In genomic region chr2:159759577-159759976, GRCh38 we compare ENCODE assay signal across 22 cellular contexts. TPM values are rescaled to one million over a fixed set of nuclear protein-coding genes. Genes with fewer than 3 reads are reported as not detected.
DNase-seq lines count a peak whose midpoint lies in the region; ATAC-seq, FAIRE-seq and TF ChIP-seq lines count a peak whose summit lies in the region.
"Had no signal": no experiment of that assay in that cellular context is flagged by ENCODE, and none has a peak within 500 bp of the region (broad histone marks: within the 10 kb centered on the region; RNA-seq: fewer than 3 reads in every experiment).

No MANE protein-coding gene starts in this region.

- no peak overlapping the region for H3K4me3 ChIP-seq in HepG2 (replicated peaks in 1 of 3; ENCODE audit: insufficient read depth in 1 of 3, low read depth in 2 of 3, low read length in 3 of 3)
- H3K4me3 ChIP-seq in right lobe of liver: no peak overlapping the region
- H3K4me3 ChIP-seq in GM12878: no peak overlapping the region
- H3K4me3 ChIP-seq in lung: no peak overlapping the region
- H3K4me3 ChIP-seq: BLaER1 treated with 17β-estradiol and CSF1 and Interleukin-3, amounts not matched to agents 10 nM and 100 nM; SK-N-MC had no signal

- FAIRE-seq in HepG2 (lab: Jason Lieb, UNC) (no peak), GM12878 (lab: Jason Lieb, UNC) (no peak)
- FAIRE-seq: A204.1, GM12892, RCC 7860 had no signal

- H3K9me3 ChIP-seq in HepG2 (ENCODE audit: low read length) (no peaks in the 10 kb centered on the region), right lobe of liver (no peaks in the 10 kb centered on the region), GM12878 (replicated peaks; ENCODE audit: control insufficient read depth, insufficient read depth, low read length) (no peaks in the 10 kb centered on the region), lung (ENCODE audit: control insufficient read depth in 2 of 2, insufficient read depth in 1 of 2, low read length in 1 of 2) (no peaks in the 10 kb centered on the region)
- H3K9me3 ChIP-seq: BLaER1 treated with 17β-estradiol and CSF1 and Interleukin-3, amounts not matched to agents 10 nM and 100 nM had no signal

- peaks cover 20 to 84% of the 10 kb centered on the region in 2 experiments for H3K36me3 ChIP-seq in HepG2 (replicated peaks in 1 of 2; ENCODE audit: control insufficient read depth in 1 of 2, insufficient read depth in 2 of 2, low read length in 2 of 2)
- H3K36me3 ChIP-seq in right lobe of liver: peaks cover 0 to 49% (median 14%) of the 10 kb centered on the region in 4 donors
- peaks cover 0 to 8% of the 10 kb centered on the region in 2 experiments for H3K36me3 ChIP-seq in GM12878 (ENCODE audit: control insufficient read depth in 2 of 2, insufficient read depth in 2 of 2, low read length in 1 of 2)
- peaks cover 7 to 24% of the 10 kb centered on the region in 2 donors for H3K36me3 ChIP-seq in lung (ENCODE audit: control insufficient read depth in 2 of 2, insufficient read depth in 2 of 2, low read length in 2 of 2)

- H3K27me3 ChIP-seq in HepG2 (ENCODE audit: control insufficient read depth in 1 of 2, insufficient read depth in 2 of 2, low read length in 2 of 2) (no peaks in the 10 kb centered on the region), right lobe of liver (no peaks in the 10 kb centered on the region), GM12878 (replicated peaks in 1 of 2; ENCODE audit: control insufficient read depth in 2 of 2, insufficient read depth in 2 of 2, low read length in 1 of 2) (no peaks in the 10 kb centered on the region), lung (ENCODE audit: control insufficient read depth, insufficient read depth) (no peaks in the 10 kb centered on the region)
- H3K27me3 ChIP-seq: BLaER1 treated with 17β-estradiol and CSF1 and Interleukin-3, amounts not matched to agents 10 nM and 100 nM had no signal

- DNase-seq in HepG2 (ENCODE audit: low spot score): no peak
- DNase-seq in right lobe of liver: no peak
- no peak for DNase-seq in GM12878 (ENCODE audit: low read depth, low spot score)
- no peak for DNase-seq in lung (ENCODE audit: low spot score)
- no peak for DNase-seq in HuH-7 (ENCODE audit: low spot score)
- DNase-seq: GF-D8, MM.1S, NCI-H1105, NCI-H1694 treated with DMSO at 0.1 percent for 48 hours, NCI-H2107, NCI-H2227 treated with DMSO at 0.1 percent for 48 hours, NCI-H524, Right ventricle myocardium superior had no signal

- TF ChIP-seq RAD21 in HepG2 (CRISPR knock-in tag; IDR thresholded peaks at IDR 0.05) (no peak), GM12878 (IDR thresholded peaks at IDR 0.05; ENCODE audit: insufficient read depth, low read depth, low read length) (no peak)

- TF ChIP-seq POLR2A in HepG2 (IDR thresholded peaks at IDR 0.05; ENCODE audit: insufficient read depth in 1 of 2, low read depth in 2 of 2, low read length in 2 of 2): no peak
- no peak for TF ChIP-seq POLR2A in right lobe of liver (IDR thresholded peaks at IDR 0.05)
- TF ChIP-seq POLR2A in GM12878 (IDR thresholded peaks at IDR 0.05; ENCODE audit: low read depth, low read length): no peak

- H3K79me2 ChIP-seq in HepG2 (ENCODE audit: insufficient read depth, low read length) (no peaks in the 10 kb centered on the region), GM12878 (ENCODE audit: control insufficient read depth, insufficient read depth, low read length) (no peaks in the 10 kb centered on the region; the same call in 1 of the 2 replicates)

- intact Hi-C loops in HepG2 (cut with micrococcal nuclease; ENCODE audit: unreplicated experiment): loop anchor here (5.0 kb wide), 1 partner anchor 183 kb away; no protein-coding TSS in a partner anchor
- intact Hi-C loops in right lobe of liver (cut with DNase I): no loop called here
- intact Hi-C loops in GM12878 (cut with micrococcal nuclease; ENCODE audit: unreplicated experiment): no loop called here

- no peaks in the 10 kb centered on the region; the same call in 1 of the 2 replicates for H4K20me1 ChIP-seq in HepG2 (ENCODE audit: insufficient read depth, low read length)
- no peaks in the 10 kb centered on the region; the same call in 1 of the 2 replicates for H4K20me1 ChIP-seq in GM12878 (ENCODE audit: control insufficient read depth, insufficient read depth)

- H3K4me1 ChIP-seq in HepG2 (ENCODE audit: insufficient read depth, low read length) (no peaks in the 10 kb centered on the region), right lobe of liver (no peaks in the 10 kb centered on the region), GM12878 (ENCODE audit: control insufficient read depth, insufficient read depth, low read length) (no peaks in the 10 kb centered on the region), lung (ENCODE audit: control insufficient read depth in 2 of 2, insufficient read depth in 2 of 2, low read length in 2 of 2) (peaks cover 0 to 15% of the 10 kb centered on the region in 2 donors)

- no peak overlapping the region for H3K4me2 ChIP-seq in HepG2 (ENCODE audit: low read depth, low read length)
- no peak overlapping the region for H3K4me2 ChIP-seq in GM12878 (ENCODE audit: control insufficient read depth, insufficient read depth)
- H3K4me2 ChIP-seq: BLaER1 treated with 17β-estradiol and CSF1 and Interleukin-3, amounts not matched to agents 10 nM and 100 nM had no signal

- TF ChIP-seq EP300 in HepG2 (IDR thresholded peaks at IDR 0.05; ENCODE audit: low read depth in 2 of 2, low read length in 2 of 2) (no peak), HepG2 (CRISPR knock-in tag; IDR thresholded peaks at IDR 0.05; ENCODE audit: borderline replicate concordance) (no peak), GM12878 (IDR thresholded peaks at IDR 0.05; ENCODE audit: borderline replicate concordance in 1 of 2, control insufficient read depth in 1 of 2, low read depth in 2 of 2, low read length in 2 of 2) (no peak)

- H3K27ac ChIP-seq in HepG2 (ENCODE audit: extremely low read length, insufficient read depth, low read length): no peak overlapping the region
- H3K27ac ChIP-seq in right lobe of liver: no peak overlapping the region
- H3K27ac ChIP-seq in GM12878 (ENCODE audit: control insufficient read depth, insufficient read depth): no peak overlapping the region
- H3K27ac ChIP-seq in lung (ENCODE audit: low read depth in 1 of 2, low read length in 1 of 2): no peak overlapping the region
- H3K27ac ChIP-seq: BLaER1 treated with 17β-estradiol and CSF1 and Interleukin-3, amounts not matched to agents 10 nM and 100 nM had no signal

- SMC1A ChIA-PET in GM12878 (lab: Charles Lee; ENCODE audit: uncharacterized antibody, unreplicated experiment): interaction anchor here (0.6 to 1.1 kb wide), 8 partner anchors 9 to 213 kb away, joined by 3 to 5 read pairs (median 3); no protein-coding TSS in a partner anchor

- H3K9ac ChIP-seq in HepG2 (ENCODE audit: insufficient read depth, low read depth, low read length) (no peak overlapping the region), GM12878 (ENCODE audit: control insufficient read depth, insufficient read depth, low read length) (no peak overlapping the region)
- H3K9ac ChIP-seq: BLaER1 treated with 17β-estradiol and CSF1 and Interleukin-3, amounts not matched to agents 10 nM and 100 nM had no signal

- ATAC-seq in HepG2: no peak
- no peak for ATAC-seq in right lobe of liver
- no peak for ATAC-seq in GM12878
- ATAC-seq in lung (ENCODE audit: insufficient read depth, low FRiP score): peak; percentile 51
- no peak for ATAC-seq in HG03378 (IDR thresholded peaks at IDR 0.05; ENCODE audit: unreplicated experiment)
- ATAC-seq in GM19035 (IDR thresholded peaks at IDR 0.05; ENCODE audit: unreplicated experiment): no peak
- no peak for ATAC-seq in GM21717 (IDR thresholded peaks at IDR 0.05; ENCODE audit: unreplicated experiment)
- ATAC-seq: HCT116 had no signal

- in situ Hi-C loops in HepG2 (cut with HindIII; ENCODE audit: extremely low pct_ligation_motif_present, low pct_unique_long_range_greater_than_20kb): no loop called here
- in situ Hi-C loops in GM12878 (cut with MboI): no loop called here

- 93% methylated on average over 3 of the region's 3 CpGs for WGBS in HepG2 (ENCODE audit: low lambda C conversion rate)
- WGBS in right lobe of liver (ENCODE audit: insufficient coverage, low coverage, low lambda C conversion rate, missing lambda C conversion rate): 83% methylated on average over 3 of the region's 3 CpGs
- 69% methylated on average over 3 of the region's 3 CpGs for WGBS in GM12878 (ENCODE audit: insufficient coverage, insufficient replicate concordance, low lambda C conversion rate, missing lambda C conversion rate)
- WGBS in lung, 2 donors: 69 to 76% methylated on average over 3 of the region's 3 CpGs

- TF ChIP-seq CTCF in HepG2 (CRISPR knock-in tag; IDR thresholded peaks at IDR 0.05) (no peak), right lobe of liver (IDR thresholded peaks at IDR 0.05) (no peak), GM12878 (IDR thresholded peaks at IDR 0.05 in 2 of 3, conservative IDR thresholded peaks at IDR 0.05 in 1 of 3; ENCODE audit: control insufficient read depth in 2 of 3, extremely low read depth in 1 of 3, insufficient read depth in 1 of 3, low read depth in 3 of 3, low read length in 3 of 3) (no peak), lung (IDR thresholded peaks at IDR 0.05; ENCODE audit: control extremely low read depth, extremely low read depth) (no peak)

- RAD21 ChIA-PET in GM12878 (lab: Charles Lee; ENCODE audit: unreplicated experiment): interaction anchor here (0.9 kb wide), 1 partner anchor 209 kb away, joined by 4 read pairs; no protein-coding TSS in a partner anchor

- H2AFZ ChIP-seq in HepG2 (ENCODE audit: low read length): no peak overlapping the region
- no peak overlapping the region for H2AFZ ChIP-seq in GM12878 (ENCODE audit: control insufficient read depth, low read depth, low read length)

- POLR2A ChIA-PET in HepG2 (lab: Yijun Ruan, JAX) (no interaction called here), GM12878 (lab: Charles Lee) (no interaction called here)

- CTCF ChIA-PET in HepG2 (lab: Yijun Ruan, JAX; ENCODE audit: low intra/inter-chr PET ratio, low total read pairs): no interaction called here
- CTCF ChIA-PET in GM12878 (lab: Yijun Ruan, JAX): interaction anchor here (1.1 kb wide), 1 partner anchor 180 kb away, joined by 8 read pairs; no protein-coding TSS in a partner anchor

- BruUV-seq in HepG2 (replicated peaks; lab: Mats Ljungman, UMichigan): no TSS peak
- BruUV-seq in GM12878 (replicated peaks; lab: Mats Ljungman, UMichigan): TSS peak; percentile 29

RNA-seq across cellular contexts. Expression of gene CD302, which starts 38.4 kb away (rescaled TPM):
- 5.6 and 8.0 TPM in 2 replicates for total RNA-seq in HepG2 (2016; rRNA removed; fragmentation: Illumina TruSeq; extraction: Trizol)
- total RNA-seq in HepG2 (2016; cell fraction: cytosol; rRNA removed; fragmentation: Illumina TruSeq; extraction: Trizol; ENCODE audit: low read depth): 1.4 and 1.7 TPM in 2 replicates
- total RNA-seq in HepG2 (2016; cell fraction: insoluble cytoplasmic fraction; rRNA removed; fragmentation: Illumina TruSeq; extraction: Trizol): 5.5 and 7.6 TPM in 2 replicates
- total RNA-seq in HepG2 (2016; cell fraction: membrane; rRNA removed; fragmentation: Illumina TruSeq; extraction: Trizol): 3.5 and 4.0 TPM in 2 replicates
- 8.1 and 9.2 TPM in 2 replicates for total RNA-seq in HepG2 (2016; cell fraction: nucleus; rRNA removed; fragmentation: Illumina TruSeq; extraction: Trizol)
- polyA plus RNA-seq in HepG2 (2011; rRNA removed): 15.6 and 16.0 TPM in 2 replicates
- 6.9 and 14.7 TPM in 2 replicates for polyA plus RNA-seq in HepG2 (2011; cell fraction: cytosol; rRNA removed)
- polyA plus RNA-seq in HepG2 (2011; cell fraction: nucleus; rRNA removed): 2.4 and 4.1 TPM in 2 replicates
- 14.4 and 16.4 TPM in 2 replicates for polyA plus RNA-seq in HepG2 (2012)
- polyA plus RNA-seq in HepG2 (2016; cell fraction: cytosol; fragmentation: Illumina TruSeq; extraction: Trizol; ENCODE audit: low read depth): 2.1 and 2.3 TPM in 2 replicates
- polyA plus RNA-seq in HepG2 (2016; cell fraction: insoluble cytoplasmic fraction; fragmentation: Illumina TruSeq; extraction: Trizol; ENCODE audit: low read depth): 9.4 and 9.8 TPM in 2 replicates
- polyA plus RNA-seq in HepG2 (2016; cell fraction: membrane; fragmentation: Illumina TruSeq; extraction: Trizol; ENCODE audit: low read depth): 4.1 and 4.5 TPM in 2 replicates
- 12.9 and 15.8 TPM in 2 replicates for polyA plus RNA-seq in HepG2 (2016; cell fraction: nucleus; fragmentation: Illumina TruSeq; extraction: Trizol; ENCODE audit: insufficient read depth, low read depth)
- polyA minus RNA-seq in HepG2 (2011; rRNA and poly(A)+ RNA removed; ENCODE audit: low replicate concordance): 3.5 TPM in 1 of 2 replicates, not detected in the other
- polyA minus RNA-seq in HepG2 (2011; cell fraction: cytosol; rRNA and poly(A)+ RNA removed): 11.8 and 16.6 TPM in 2 replicates
- polyA minus RNA-seq in HepG2 (2011; cell fraction: nucleus; rRNA and poly(A)+ RNA removed): 7.7 and 12.2 TPM in 2 replicates
- total RNA-seq in right lobe of liver: 100 to 1,000 TPM; 114 to 163 (median 130) TPM
- 3.4 and 3.8 TPM in 2 replicates for total RNA-seq in GM12878 (2013; cell fraction: nucleolus; rRNA removed)
- total RNA-seq in GM12878 (2014; rRNA removed): 2.9 and 4.0 TPM in 2 replicates
- total RNA-seq in GM12878 (2014; rRNA removed; fragmentation: Illumina TruSeq; extraction: Trizol): 3.4 and 3.7 TPM in 2 replicates
- total RNA-seq in GM12878 (2021): 2.1 and 2.2 TPM in 2 replicates
- polyA plus RNA-seq in GM12878 (2011; ENCODE audit: low read depth): 0.76 TPM
- 3.1 and 5.0 TPM in 2 replicates for polyA plus RNA-seq in GM12878 (2011; rRNA removed)
- 1.2 and 1.4 TPM in 2 replicates for polyA plus RNA-seq in GM12878 (2011; cell fraction: cytosol; rRNA removed)
- polyA plus RNA-seq in GM12878 (2011; cell fraction: nucleus; rRNA removed): 2.1 and 2.5 TPM in 2 replicates
- polyA plus RNA-seq in GM12878 (2012): 1.7 and 1.9 TPM in 2 replicates
- polyA plus RNA-seq in GM12878 (2014; fragmentation: Illumina TruSeq; extraction: Trizol): 3.2 and 4.0 TPM in 2 replicates
- polyA plus RNA-seq in GM12878 (2014; fragmentation: Nextera tagmentation; extraction: Ambion mirVana): under 1 TPM; 0.48 to 0.64 TPM
- 1.4 and 2.0 TPM in 2 replicates for polyA plus RNA-seq in GM12878 (2014; rRNA removed)
- 1 to 10 TPM in 1 of 2 experiments, under 1 TPM in 1; 0.66 to 1.5 TPM for polyA plus RNA-seq in GM12878 (2016; fragmentation: Nextera tagmentation; extraction: Ambion mirVana)
- polyA minus RNA-seq in GM12878 (2011; rRNA and poly(A)+ RNA removed): 1.0 and 1.8 TPM in 2 replicates
- 0.40 and 1.0 TPM in 2 replicates for polyA minus RNA-seq in GM12878 (2011; cell fraction: cytosol; rRNA and poly(A)+ RNA removed)
- polyA minus RNA-seq in GM12878 (2011; cell fraction: nucleus; rRNA and poly(A)+ RNA removed): 1.1 and 1.3 TPM in 2 replicates
- 10 to 100 TPM; 41.9 to 89.8 TPM for total RNA-seq in lung
- polyA plus RNA-seq in lung: 10 to 100 TPM; 23.4 to 44.5 TPM

RNA-seq across cellular contexts. Expression of gene MARCHF7, which starts 47.3 kb away (rescaled TPM):
- total RNA-seq in HepG2 (2016; rRNA removed; fragmentation: Illumina TruSeq; extraction: Trizol) (88.5 and 156 TPM in 2 replicates), right lobe of liver (10 to 100 TPM; 20.1 to 41.2 (median 29.8) TPM), GM12878 (2014; rRNA removed) (64.3 and 83.1 TPM in 2 replicates), GM12878 (2014; rRNA removed; fragmentation: Illumina TruSeq; extraction: Trizol) (107 and 110 TPM in 2 replicates), GM12878 (2021) (68.7 and 69.1 TPM in 2 replicates), lung (100 to 1,000 TPM in 1 of 2 donors, 10 to 100 TPM in 1; 63.7 to 168 TPM)
- 27.0 and 32.4 TPM in 2 replicates for total RNA-seq in HepG2 (2016; cell fraction: cytosol; rRNA removed; fragmentation: Illumina TruSeq; extraction: Trizol; ENCODE audit: low read depth)
- total RNA-seq in HepG2 (2016; cell fraction: insoluble cytoplasmic fraction; rRNA removed; fragmentation: Illumina TruSeq; extraction: Trizol): 91.7 and 146 TPM in 2 replicates
- total RNA-seq in HepG2 (2016; cell fraction: membrane; rRNA removed; fragmentation: Illumina TruSeq; extraction: Trizol): 57.4 and 74.7 TPM in 2 replicates
- total RNA-seq in HepG2 (2016; cell fraction: nucleus; rRNA removed; fragmentation: Illumina TruSeq; extraction: Trizol): 74.2 and 77.1 TPM in 2 replicates
- polyA plus RNA-seq in HepG2 (2011; rRNA removed) (32.8 and 33.2 TPM in 2 replicates), GM12878 (2011; rRNA removed) (49.6 and 73.2 TPM in 2 replicates), GM12878 (2014; fragmentation: Illumina TruSeq; extraction: Trizol) (107 and 154 TPM in 2 replicates), GM12878 (2014; fragmentation: Nextera tagmentation; extraction: Ambion mirVana) (10 to 100 TPM; 39.4 to 56.3 TPM), GM12878 (2014; rRNA removed) (41.1 and 45.8 TPM in 2 replicates), GM12878 (2016; fragmentation: Nextera tagmentation; extraction: Ambion mirVana) (100 to 1,000 TPM; 109 to 111 TPM), lung (10 to 100 TPM; 22.6 to 47.2 TPM)
- polyA plus RNA-seq in HepG2 (2011; cell fraction: cytosol; rRNA removed): 13.5 and 21.8 TPM in 2 replicates
- polyA plus RNA-seq in HepG2 (2011; cell fraction: nucleus; rRNA removed): 19.1 and 33.0 TPM in 2 replicates
- 47.2 and 54.7 TPM in 2 replicates for polyA plus RNA-seq in HepG2 (2012)
- polyA plus RNA-seq in HepG2 (2016; cell fraction: cytosol; fragmentation: Illumina TruSeq; extraction: Trizol; ENCODE audit: low read depth): 3.1 and 4.7 TPM in 2 replicates
- 124 and 129 TPM in 2 replicates for polyA plus RNA-seq in HepG2 (2016; cell fraction: insoluble cytoplasmic fraction; fragmentation: Illumina TruSeq; extraction: Trizol; ENCODE audit: low read depth)
- polyA plus RNA-seq in HepG2 (2016; cell fraction: membrane; fragmentation: Illumina TruSeq; extraction: Trizol; ENCODE audit: low read depth): 12.6 and 14.7 TPM in 2 replicates
- 114 and 121 TPM in 2 replicates for polyA plus RNA-seq in HepG2 (2016; cell fraction: nucleus; fragmentation: Illumina TruSeq; extraction: Trizol; ENCODE audit: insufficient read depth, low read depth)
- polyA minus RNA-seq in HepG2 (2011; rRNA and poly(A)+ RNA removed; ENCODE audit: low replicate concordance): 14.0 and 17.7 TPM in 2 replicates
- 43.7 and 49.3 TPM in 2 replicates for polyA minus RNA-seq in HepG2 (2011; cell fraction: cytosol; rRNA and poly(A)+ RNA removed)
- polyA minus RNA-seq in HepG2 (2011; cell fraction: nucleus; rRNA and poly(A)+ RNA removed): 104 and 120 TPM in 2 replicates
- 215 and 216 TPM in 2 replicates for total RNA-seq in GM12878 (2013; cell fraction: nucleolus; rRNA removed)
- polyA plus RNA-seq in GM12878 (2011; ENCODE audit: low read depth): 32.3 TPM
- 17.2 and 23.2 TPM in 2 replicates for polyA plus RNA-seq in GM12878 (2011; cell fraction: cytosol; rRNA removed)
- 35.8 and 40.2 TPM in 2 replicates for polyA plus RNA-seq in GM12878 (2011; cell fraction: nucleus; rRNA removed)
- 36.5 and 61.7 TPM in 2 replicates for polyA plus RNA-seq in GM12878 (2012)
- polyA minus RNA-seq in GM12878 (2011; rRNA and poly(A)+ RNA removed): 34.0 and 60.9 TPM in 2 replicates
- polyA minus RNA-seq in GM12878 (2011; cell fraction: cytosol; rRNA and poly(A)+ RNA removed): 26.2 and 36.3 TPM in 2 replicates
- polyA minus RNA-seq in GM12878 (2011; cell fraction: nucleus; rRNA and poly(A)+ RNA removed): 34.6 and 45.9 TPM in 2 replicates
